ENCODE assay signal across 22 cellular contexts in genomic region chr2:233328922-233329321, GRCh38. TPM values are rescaled to one million over a fixed set of nuclear protein-coding genes. Genes with fewer than 3 reads are reported as not detected.
DNase-seq lines count a peak whose midpoint lies in the region; ATAC-seq and TF ChIP-seq lines count a peak whose summit lies in the region.
"Had no signal": no experiment of that assay in that cellular context is flagged by ENCODE, and none has a peak within 500 bp of the region (broad histone marks: within the 10 kb centered on the region; RNA-seq: fewer than 3 reads in every experiment).

No MANE protein-coding gene starts in this region.

- peak overlapping the region; percentile 68 for H3K27ac ChIP-seq in cardiac muscle cell
- peak overlapping the region; percentile 99 for H3K27ac ChIP-seq in SK-N-MC

- H3K36me3 ChIP-seq in cardiac muscle cell (no peaks in the 10 kb centered on the region), SK-N-MC (ENCODE audit: insufficient read depth, low read length) (no peaks in the 10 kb centered on the region)

- H3K4me3 Mint-ChIP-seq in immature natural killer cell, result no peak overlapping the region
- no peak overlapping the region for H3K4me3 Mint-ChIP-seq in stimulated activated memory B cell treated with anti-CD40 and anti-IgM and Interleukin-4, amounts not matched to agents 10 μg/mL and 1 μg/mL and 100 μg/mL, for 72 hours
- H3K4me3 Mint-ChIP-seq in nephron progenitor cell, result no peak overlapping the region

- H3K27me3 Mint-ChIP-seq in immature natural killer cell (ENCODE audit: low read depth in 3 of 3) (peaks cover 6 to 9% (median 6%) of the 10 kb centered on the region in 3 donors), nephron progenitor cell (ENCODE audit: low read depth, poor library complexity) (peaks cover 12% of the 10 kb centered on the region)
- no peaks in the 10 kb centered on the region for H3K27me3 Mint-ChIP-seq in stimulated activated memory B cell treated with anti-CD40 and anti-IgM and Interleukin-4, amounts not matched to agents 10 μg/mL and 1 μg/mL and 100 μg/mL, for 72 hours

- no peak for ATAC-seq in Right ventricle myocardium superior (ENCODE audit: poor library complexity)
- no peak for ATAC-seq in stimulated activated memory B cell treated with anti-CD40 and anti-IgM and Interleukin-4, amounts not matched to agents 10 μg/mL and 1 μg/mL and 100 μg/mL, for 72 hours
- ATAC-seq: PC-3 had no signal

- H3K27ac Mint-ChIP-seq in immature natural killer cell (peak overlapping the region in 4 of 6 donors; percentile 47 to 85 (median 66)), nephron progenitor cell (no peak overlapping the region)
- H3K27ac Mint-ChIP-seq in stimulated activated memory B cell treated with anti-CD40 and anti-IgM and Interleukin-4, amounts not matched to agents 10 μg/mL and 1 μg/mL and 100 μg/mL, for 72 hours, result peak overlapping the region; percentile 34

- peak overlapping the region; percentile 60 for H3K9ac ChIP-seq in SK-N-MC (ENCODE audit: insufficient read length)

- no peak overlapping the region for H3K4me3 ChIP-seq in cardiac muscle cell
- no peak overlapping the region for H3K4me3 ChIP-seq in SK-N-MC

- no peaks in the 10 kb centered on the region for H3K27me3 ChIP-seq in cardiac muscle cell

- H3K9me3 ChIP-seq in cardiac muscle cell (ENCODE audit: low read depth) (no peaks in the 10 kb centered on the region), SK-N-MC (ENCODE audit: low read depth, low read length) (no peaks in the 10 kb centered on the region)

- DNase-seq in cardiac muscle cell (ENCODE audit: low read depth in 1 of 2, low spot score in 1 of 2) (no peak), Right ventricle myocardium superior (no peak), SK-N-MC (ENCODE audit: low read depth, low spot score) (no peak), immature natural killer cell (no peak), nephron progenitor cell (no peak)
- DNase-seq in activated effector memory CD4-positive, alpha-beta T cell treated with anti-CD3 and anti-CD28 coated beads, Interleukin-2, amount 50 U/mL, for 16 hours, result no peak
- no peak for DNase-seq in activated CD4-positive, CD25-positive, alpha-beta regulatory T cell (lab: John Stamatoyannopoulos, UW)
- DNase-seq: DMS79, IMR-90, Karpas-422, NCI-H187 treated with DMSO at 0.1 percent for 48 hours, NCI-H226, NCI-H524 treated with DMSO at 0.1 percent for 48 hours, PC-3, RPMI8226, SIG-M5 had no signal

- TF ChIP-seq CTCF in cardiac muscle cell (IDR thresholded peaks at IDR 0.05; ENCODE audit: low read depth, low read length) (no peak), nephron progenitor cell (IDR thresholded peaks at IDR 0.05) (no peak)

- H3K9me3 Mint-ChIP-seq in immature natural killer cell (no peaks in the 10 kb centered on the region), nephron progenitor cell (no peaks in the 10 kb centered on the region)
- H3K9me3 Mint-ChIP-seq in stimulated activated memory B cell treated with anti-CD40 and anti-IgM and Interleukin-4, amounts not matched to agents 10 μg/mL and 1 μg/mL and 100 μg/mL, for 72 hours, result no peaks in the 10 kb centered on the region

- H3K36me3 Mint-ChIP-seq in immature natural killer cell (no peaks in the 10 kb centered on the region), nephron progenitor cell (ENCODE audit: low read depth) (no peaks in the 10 kb centered on the region)
- H3K36me3 Mint-ChIP-seq in stimulated activated memory B cell treated with anti-CD40 and anti-IgM and Interleukin-4, amounts not matched to agents 10 μg/mL and 1 μg/mL and 100 μg/mL, for 72 hours, result no peaks in the 10 kb centered on the region

- intact Hi-C loops in Right ventricle myocardium superior (cut with DNase I), result no loop called here

- H3K4me1 ChIP-seq in cardiac muscle cell (ENCODE audit: low read depth), result peaks cover 10% of the 10 kb centered on the region

- peaks cover 41 to 43% of the 10 kb centered on the region in 2 donors for H3K4me1 Mint-ChIP-seq in immature natural killer cell
- H3K4me1 Mint-ChIP-seq in stimulated activated memory B cell treated with anti-CD40 and anti-IgM and Interleukin-4, amounts not matched to agents 10 μg/mL and 1 μg/mL and 100 μg/mL, for 72 hours, result peaks cover 64% of the 10 kb centered on the region
- H3K4me1 Mint-ChIP-seq in nephron progenitor cell, result peaks cover 20% of the 10 kb centered on the region

RNA-seq across cellular contexts. Expression of gene SAG, which starts 21.3 kb away (rescaled TPM):
- total RNA-seq in cardiac muscle cell (not detected in 2 replicates), Right ventricle myocardium superior (not detected)
- polyA plus RNA-seq in cardiac muscle cell (0.21 TPM in 1 of 2 replicates, not detected in the other), immature natural killer cell (not detected)
- total RNA-seq: A172, H7, HT-29, IMR-90, MCF 10A, PC-3 had no signal
- polyA plus RNA-seq: BJ, IMR-90 had no signal

RNA-seq across cellular contexts. Expression of gene DGKD, which starts 25.4 kb away (rescaled TPM):
- total RNA-seq in cardiac muscle cell (21.3 and 40.0 TPM in 2 replicates), Right ventricle myocardium superior (27.2 TPM)
- polyA plus RNA-seq in cardiac muscle cell (21.0 and 44.5 TPM in 2 replicates), immature natural killer cell (10 to 100 TPM; 15.9 to 60.6 (median 21.3) TPM)
